ENCODE assay signal across 1 cellular context in the genomic region with DNA sequence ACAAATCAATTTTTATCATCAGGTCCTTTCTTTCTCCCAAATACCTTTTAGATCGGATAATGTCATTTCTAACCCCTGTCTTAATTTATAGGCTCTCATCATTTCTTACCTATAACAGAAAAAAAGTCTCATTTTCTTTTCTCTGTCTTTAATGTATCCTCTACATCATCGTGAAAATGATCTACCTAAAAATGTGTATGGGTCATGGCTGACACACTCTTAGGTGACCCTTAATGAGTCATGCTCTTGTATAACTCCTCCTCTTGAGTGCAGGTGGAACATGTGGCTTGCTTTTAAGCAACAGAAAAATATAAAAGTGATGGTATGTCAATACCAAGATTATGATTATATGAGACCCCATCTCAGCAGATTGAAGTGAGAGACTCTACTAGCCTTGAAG.
TF ChIP-seq lines count a peak whose summit lies in the region.

No MANE protein-coding gene starts in this region.

TF ChIP-seq in HepG2, 621 proteins besides CTCF, POLR2A, EP300 and RAD21:
- TF ChIP-seq, protein P1, sequence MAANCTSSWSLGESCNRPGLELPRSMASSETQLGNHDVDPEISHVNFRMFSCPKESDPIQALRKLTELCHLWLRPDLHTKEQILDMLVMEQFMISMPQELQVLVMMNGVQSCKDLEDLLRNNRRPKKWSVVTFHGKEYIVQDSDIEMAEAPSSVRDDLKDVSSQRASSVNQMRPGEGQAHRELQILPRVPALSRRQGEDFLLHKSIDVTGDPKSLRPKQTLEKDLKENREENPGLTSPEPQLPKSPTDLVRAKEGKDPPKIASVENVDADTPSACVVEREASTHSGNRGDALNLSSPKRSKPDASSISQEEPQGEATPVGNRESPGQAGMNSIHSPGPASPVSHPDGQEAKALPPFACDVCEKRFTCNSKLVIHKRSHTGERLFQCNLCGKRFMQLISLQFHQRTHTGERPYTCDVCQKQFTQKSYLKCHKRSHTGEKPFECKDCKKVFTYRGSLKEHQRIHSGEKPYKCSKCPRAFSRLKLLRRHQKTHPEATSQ (CRISPR knock-in tag; IDR thresholded peaks at IDR 0.05; ENCODE audit: borderline replicate concordance) = no peak
